ENCODE assay signal across 14 cellular contexts in the genomic region with DNA sequence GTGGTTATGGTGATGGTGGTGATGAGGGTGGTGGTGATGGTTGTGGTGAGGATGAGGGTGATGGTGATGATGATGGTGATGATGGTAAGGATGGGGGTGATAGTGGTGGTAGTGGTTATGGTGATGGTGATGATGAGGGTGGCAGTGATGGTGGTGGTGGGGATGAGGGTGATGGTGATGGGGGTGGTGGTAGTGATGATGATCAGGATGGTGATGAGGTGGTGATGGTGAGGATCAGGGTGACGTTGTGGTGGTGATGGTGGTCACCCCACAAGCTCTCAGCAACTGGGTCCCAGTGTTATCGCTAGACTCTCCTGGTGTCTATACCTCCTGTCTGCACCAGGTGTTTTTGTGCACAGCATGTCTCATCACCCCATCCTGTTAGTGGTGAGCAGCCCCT.
DNase-seq lines count a peak whose midpoint lies in the region; ATAC-seq, FAIRE-seq and TF ChIP-seq lines count a peak whose summit lies in the region.
"Had no signal": no experiment of that assay in that cellular context is flagged by ENCODE, and none has a peak within 500 bp of the region (broad histone marks: within the 10 kb centered on the region; RNA-seq: fewer than 3 reads in every experiment).

No MANE protein-coding gene starts in this region.

- no peak overlapping the region; the same call in 1 of the 2 replicates for H2AK5ac ChIP-seq in H1 (ENCODE audit: low read depth, low read length)

- no peak for TF ChIP-seq EP300 in H1 (IDR thresholded peaks at IDR 0.05; ENCODE audit: borderline replicate concordance in 1 of 2, low read depth in 2 of 2, low read length in 2 of 2)

- peaks cover 12% of the 10 kb centered on the region for H3K4me1 ChIP-seq in CD8-positive, alpha-beta memory T cell (ENCODE audit: insufficient read depth, low read length)
- peaks cover 0 to 16% (median 7%) of the 10 kb centered on the region in 4 experiments; a peak in 6 of 7 replicates for H3K4me1 ChIP-seq in H1 (replicated peaks in 1 of 4; ENCODE audit: control insufficient read depth in 3 of 4, insufficient read depth in 4 of 4, low read length in 3 of 4)

- peaks cover 0 to 3% of the 10 kb centered on the region in 2 experiments for H4K20me1 ChIP-seq in H1 (replicated peaks in 1 of 2; ENCODE audit: control insufficient read depth in 1 of 2, insufficient read depth in 2 of 2, low read length in 2 of 2)

- WGBS in H1 (ENCODE audit: extremely low coverage in 1 of 2, insufficient coverage in 1 of 2, insufficient read length in 1 of 2, insufficient replicate concordance in 2 of 2, low coverage in 1 of 2, low lambda C conversion rate in 2 of 2, missing lambda C conversion rate in 1 of 2), 2 experiments = 100% methylated on average over 2 of the region's 2 CpGs; no CpG with 5 or more reads in 1 of the 2 experiments

- no peak overlapping the region for H3K4me3 ChIP-seq in CD8-positive, alpha-beta memory T cell (ENCODE audit: low read length)
- no peak overlapping the region for H3K4me3 ChIP-seq in H1 (ENCODE audit: extremely low read depth in 1 of 4, insufficient read depth in 2 of 4, low read depth in 3 of 4, low read length in 4 of 4)

- H3K23me2 ChIP-seq in H1 (ENCODE audit: low read depth, low read length) = peaks cover 16% of the 10 kb centered on the region; the same call in 1 of the 2 replicates

- H3K36me3 ChIP-seq in CD8-positive, alpha-beta memory T cell (ENCODE audit: insufficient read depth, low read length) = no peaks in the 10 kb centered on the region
- no peaks in the 10 kb centered on the region; a peak in 1 of 8 replicates for H3K36me3 ChIP-seq in H1 (ENCODE audit: control insufficient read depth in 2 of 4, insufficient read depth in 4 of 4, low read length in 3 of 4)

- no peak for TF ChIP-seq CTCF in H1 (IDR thresholded peaks at IDR 0.05; ENCODE audit: control extremely low read depth in 1 of 3, insufficient read depth in 1 of 3, low read depth in 1 of 3, low read length in 3 of 3)

- peak overlapping the region; percentile 40; the same call in 1 of the 2 replicates for H2BK15ac ChIP-seq in H1 (ENCODE audit: low read length)

- no peak overlapping the region for H3K14ac ChIP-seq in H1 (ENCODE audit: insufficient read length)

- intact Hi-C loops in posterior vena cava (cut with DNase I) = loop anchor here in 1 of 2 donors (5.0 kb wide), 1 partner anchor 34 kb away; no protein-coding TSS in a partner anchor

- H4K5ac ChIP-seq in H1 (ENCODE audit: insufficient read length, low read depth, low read length) = no peak overlapping the region

- no peak overlapping the region for H3K9ac ChIP-seq in H1 (replicated peaks in 1 of 4; ENCODE audit: extremely low read depth in 1 of 4, low read depth in 3 of 4, low read length in 3 of 4)

- no peaks in the 10 kb centered on the region for H3K79me1 ChIP-seq in H1 (ENCODE audit: low read depth, low read length)

- H2BK120ac ChIP-seq in H1 (replicated peaks; ENCODE audit: low read depth, low read length) = no peak overlapping the region

- no peak overlapping the region for H3K27ac ChIP-seq in CD8-positive, alpha-beta memory T cell (ENCODE audit: low read depth, low read length)
- H3K27ac ChIP-seq in H1 (ENCODE audit: low read depth, low read length) = no peak overlapping the region

- H2BK20ac ChIP-seq in H1 (ENCODE audit: low read length) = peak overlapping the region; percentile 21; the same call in 1 of the 2 replicates

- H3K4me2 ChIP-seq in H1 (ENCODE audit: insufficient read depth in 1 of 2, low read depth in 2 of 2, low read length in 2 of 2) = no peak overlapping the region

- no peak overlapping the region for H4K8ac ChIP-seq in H1 (ENCODE audit: extremely low read depth, insufficient read depth, low read length)

- H3K27me3 Mint-ChIP-seq in CD8-positive, alpha-beta memory T cell = peaks cover 25 to 28% of the 10 kb centered on the region in 2 donors
- H3K27me3 Mint-ChIP-seq in activated T-cell treated with anti-CD3 and anti-CD28 coated beads, Interleukin-2, amount 50 U/mL, for 4 hours (ENCODE audit: low read depth) = peaks cover 31% of the 10 kb centered on the region

- CTCF ChIA-PET in CD8-positive, alpha-beta memory T cell (lab: Charles Lee) = interaction anchor here (0.9 kb wide), 1 partner anchor 12 kb away, joined by 3 read pairs; no protein-coding TSS in a partner anchor
- CTCF ChIA-PET in H1 (lab: Charles Lee; ENCODE audit: partially characterized antibody) = interaction anchor here (1.3 to 1.4 kb wide), 2 partner anchors 9 to 14 kb away, joined by 3 to 4 read pairs; no protein-coding TSS in a partner anchor

- no peak for TF ChIP-seq RAD21 in H1 (IDR thresholded peaks at IDR 0.05 in 1 of 2, conservative IDR thresholded peaks at IDR 0.05 in 1 of 2; ENCODE audit: low read depth in 2 of 2, low read length in 2 of 2)

- peak overlapping the region; percentile 7; the same call in 1 of the 2 replicates for H2BK12ac ChIP-seq in H1 (ENCODE audit: low read depth, low read length)

- peaks cover 1 to 3% (median 2%) of the 10 kb centered on the region in 3 donors for H3K36me3 Mint-ChIP-seq in CD8-positive, alpha-beta memory T cell
- H3K36me3 Mint-ChIP-seq in activated T-cell treated with anti-CD3 and anti-CD28 coated beads, Interleukin-2, amount 50 U/mL, for 4 hours (ENCODE audit: insufficient read depth) = no peaks in the 10 kb centered on the region

- FAIRE-seq in GM12891 (lab: Jason Lieb, UNC) (peak; percentile 51), H1 (lab: Jason Lieb, UNC) (no peak)
- FAIRE-seq: HTR-8/SVneo had no signal

- no peak for DNase-seq in CD8-positive, alpha-beta memory T cell
- DNase-seq in GM12891 (ENCODE audit: insufficient read length, low spot score) (no peak), H1 (ENCODE audit: low read depth in 1 of 2, low spot score in 2 of 2) (no peak), posterior vena cava (ENCODE audit: low spot score) (peak; percentile 17), DMS 273 treated with DMSO at 0.1 percent for 48 hours (lab: John Stamatoyannopoulos, UW) (no peak), amygdala (lab: John Stamatoyannopoulos, UW) (no peak)
- DNase-seq in activated T-cell treated with anti-CD3 and anti-CD28 coated beads, Interleukin-2, amount 50 U/mL, for 4 hours = no peak
- DNase-seq: DMS53, H7, NCI-H1417, NCI-H2029, NCI-H748 treated with DMSO at 0.1 percent for 48 hours, OCI-M1 had no signal

- H3K18ac ChIP-seq in H1 (ENCODE audit: extremely low read depth, low read length) = no peak overlapping the region

- peak overlapping the region; percentile 90 for H3K56ac ChIP-seq in H1 (replicated peaks; ENCODE audit: insufficient read length, low read depth, low read length)

- TF ChIP-seq POLR2A in GM12891 (IDR thresholded peaks at IDR 0.05; ENCODE audit: low read depth, low read length) (no peak), H1 (IDR thresholded peaks at IDR 0.05; ENCODE audit: control extremely low read depth in 1 of 2, low read depth in 2 of 2, low read length in 2 of 2) (no peak)

- H3K79me2 ChIP-seq in H1 (ENCODE audit: control insufficient read depth in 1 of 2, insufficient read depth in 2 of 2, low read length in 2 of 2) = no peaks in the 10 kb centered on the region

- POLR2A ChIA-PET in CD8-positive, alpha-beta memory T cell (lab: Charles Lee) = no interaction called here
- POLR2A ChIA-PET in H1 (lab: Charles Lee; ENCODE audit: partially characterized antibody) = no interaction called here

- ATAC-seq in activated T-cell treated with anti-CD3 and anti-CD28 coated beads, Interleukin-2, amount 50 U/mL, for 4 hours = no peak

- no peaks in the 10 kb centered on the region for H3K27me3 ChIP-seq in CD8-positive, alpha-beta memory T cell (ENCODE audit: insufficient read depth, low read length, poor library complexity, severe bottlenecking)
- peaks cover 6 to 39% (median 33%) of the 10 kb centered on the region in 4 experiments for H3K27me3 ChIP-seq in H1 (replicated peaks in 1 of 4; ENCODE audit: control insufficient read depth in 3 of 4, extremely low read depth in 1 of 4, insufficient read depth in 3 of 4, low read length in 3 of 4)

- peak overlapping the region; percentile 60 for H3K23ac ChIP-seq in H1 (ENCODE audit: insufficient read length)

- peaks cover 22 to 38% (median 30%) of the 10 kb centered on the region in 3 donors for H3K4me1 Mint-ChIP-seq in CD8-positive, alpha-beta memory T cell
- peaks cover 23% of the 10 kb centered on the region for H3K4me1 Mint-ChIP-seq in activated T-cell treated with anti-CD3 and anti-CD28 coated beads, Interleukin-2, amount 50 U/mL, for 4 hours (ENCODE audit: low read depth)

- H3K9me3 Mint-ChIP-seq in CD8-positive, alpha-beta memory T cell = peaks cover 0 to 6% (median 3%) of the 10 kb centered on the region in 5 donors
- no peaks in the 10 kb centered on the region for H3K9me3 Mint-ChIP-seq in activated T-cell treated with anti-CD3 and anti-CD28 coated beads, Interleukin-2, amount 50 U/mL, for 4 hours

- no peak overlapping the region for H4K91ac ChIP-seq in H1 (replicated peaks; ENCODE audit: insufficient read length, low read length)

- peak overlapping the region in 6 of 8 donors; percentile 0 to 76 (median 42) for H3K27ac Mint-ChIP-seq in CD8-positive, alpha-beta memory T cell

- no peak overlapping the region for H3K4ac ChIP-seq in H1 (replicated peaks; ENCODE audit: insufficient read length, low read depth, low read length)

- no peak overlapping the region for H2AFZ ChIP-seq in H1 (ENCODE audit: low read length)

- peak overlapping the region in 4 of 7 donors; percentile 0 to 53 (median 14) for H3K4me3 Mint-ChIP-seq in CD8-positive, alpha-beta memory T cell
- H3K4me3 Mint-ChIP-seq in activated T-cell treated with anti-CD3 and anti-CD28 coated beads, Interleukin-2, amount 50 U/mL, for 4 hours = no peak overlapping the region

- H3K9me3 ChIP-seq in CD8-positive, alpha-beta memory T cell (ENCODE audit: low read length) = no peaks in the 10 kb centered on the region
- H3K9me3 ChIP-seq in H1 (ENCODE audit: insufficient read depth in 2 of 2, low read depth in 1 of 2, low read length in 1 of 2) = peaks cover 0 to 2% of the 10 kb centered on the region in 2 experiments; a peak in 1 of 4 replicates

- no peak overlapping the region for H2BK5ac ChIP-seq in H1 (ENCODE audit: low read depth, low read length)

TF ChIP-seq in GM12891, 5 proteins besides CTCF, POLR2A, EP300 and RAD21:
- TF ChIP-seq SPI1 (IDR thresholded peaks at IDR 0.05; ENCODE audit: low read depth, low read length) = no peak
- no peak for TF ChIP-seq POU2F2 (IDR thresholded peaks at IDR 0.05; ENCODE audit: low read depth, low read length)
- no peak for TF ChIP-seq POLR2AphosphoS5 (IDR thresholded peaks at IDR 0.05; ENCODE audit: low read depth, low read length)
- no peak for TF ChIP-seq TAF1 (IDR thresholded peaks at IDR 0.05; ENCODE audit: low read depth, low read length)
- no peak for TF ChIP-seq PAX5 (IDR thresholded peaks at IDR 0.05; ENCODE audit: insufficient read depth, low read length, severe bottlenecking)

TF ChIP-seq in H1, 55 proteins besides CTCF, POLR2A, EP300 and RAD21 (continues in another document):
- TF ChIP-seq CTBP2 (IDR thresholded peaks at IDR 0.05; ENCODE audit: borderline replicate concordance, insufficient read depth, insufficient read length, low read length) = no peak
- TF ChIP-seq TAF1 (IDR thresholded peaks at IDR 0.05; ENCODE audit: low read depth, low read length) = no peak
- no peak for TF ChIP-seq BRCA1 (IDR thresholded peaks at IDR 0.05; ENCODE audit: low read depth, low read length)
- TF ChIP-seq TCF12 (IDR thresholded peaks at IDR 0.05; ENCODE audit: low read depth, low read length) = no peak
- no peak for TF ChIP-seq CBX5 (IDR thresholded peaks at IDR 0.05; ENCODE audit: low read depth, low read length)
- no peak for TF ChIP-seq CHD1 (IDR thresholded peaks at IDR 0.05; ENCODE audit: low read depth, low read length)
